8 cellular contexts compared by ENCODE assay signal in the genomic region with DNA sequence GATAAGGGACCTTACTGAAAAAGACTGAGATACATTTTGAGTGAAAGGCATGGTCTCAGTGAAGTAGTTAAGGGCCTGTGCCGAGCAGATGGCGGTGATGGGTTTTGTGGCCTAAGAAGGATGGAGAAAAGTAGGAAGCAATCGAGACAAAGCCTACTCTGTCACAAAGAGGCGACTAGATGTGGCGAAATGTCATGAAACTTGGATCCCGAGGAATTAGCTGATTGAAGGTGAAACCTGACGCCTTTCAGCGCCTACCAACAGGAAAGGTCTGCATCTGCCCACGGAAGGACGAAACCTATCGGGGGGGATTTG. TPM values are rescaled to one million over a fixed set of nuclear protein-coding genes. Genes with fewer than 3 reads are reported as not detected.
DNase-seq lines count a peak whose midpoint lies in the region; ATAC-seq and TF ChIP-seq lines count a peak whose summit lies in the region.

No MANE protein-coding gene starts in this region.

- no peak for DNase-seq in IMR-90
- DNase-seq in breast epithelium (ENCODE audit: low spot score in 2 of 2), result no peak
- no peak for DNase-seq in mesenchymal stem cell
- no peak for DNase-seq in aorta
- DNase-seq in dermis blood vessel endothelial cell, result no peak
- no peak for DNase-seq in mesenteric fat pad (ENCODE audit: low spot score)

- H3K14ac ChIP-seq in IMR-90 (replicated peaks; ENCODE audit: low read depth, low read length) (peak overlapping the region; percentile 77), mesenchymal stem cell (ENCODE audit: low read length in 2 of 2) (no peak overlapping the region)

- intact Hi-C loops in IMR-90 (cut with micrococcal nuclease), result no loop called here
- intact Hi-C loops in breast epithelium (cut with DNase I; ENCODE audit: low total_unique reads), result no loop called here
- intact Hi-C loops in aorta (cut with DNase I), result loop anchor here (5.0 to 10.0 kb wide), 2 partner anchors 38 to 46 kb away; a partner anchor contains a TSS

- peaks cover 18% of the 10 kb centered on the region; the same call in 1 of the 2 replicates for H4K20me1 ChIP-seq in IMR-90 (ENCODE audit: insufficient read depth, low read length)

- H3K18ac ChIP-seq in IMR-90 (ENCODE audit: low read depth, low read length), result no peak overlapping the region
- H3K18ac ChIP-seq in mesenchymal stem cell (ENCODE audit: low read depth in 1 of 2, low read length in 2 of 2), result peak overlapping the region in 1 of 2 experiments; percentile 37

- peaks cover 14 to 29% of the 10 kb centered on the region in 2 experiments; a peak in 3 of 4 replicates for H3K79me1 ChIP-seq in IMR-90 (ENCODE audit: low read depth in 1 of 2, low read length in 2 of 2)
- H3K79me1 ChIP-seq in mesenchymal stem cell (replicated peaks; ENCODE audit: low read length, poor library complexity, severe bottlenecking), result peaks cover 4% of the 10 kb centered on the region

- H2BK20ac ChIP-seq in IMR-90 (ENCODE audit: low read depth, low read length), result no peak overlapping the region

- no peak for TF ChIP-seq POLR2A in IMR-90 (IDR thresholded peaks at IDR 0.05; ENCODE audit: low read depth, low read length)
- TF ChIP-seq POLR2A in breast epithelium (IDR thresholded peaks at IDR 0.05), result no peak

- ATAC-seq in GM18517 (IDR thresholded peaks at IDR 0.05; ENCODE audit: unreplicated experiment), result peak; percentile 9
- ATAC-seq in IMR-90 (ENCODE audit: low read depth), result peak; percentile 0
- ATAC-seq in aorta (ENCODE audit: low FRiP score), result peak; percentile 1
- no peak for ATAC-seq in HG02678 (IDR thresholded peaks at IDR 0.05; ENCODE audit: unreplicated experiment)

- H3K4me1 ChIP-seq in IMR-90 (ENCODE audit: control insufficient read depth, insufficient read depth, low read length) (peaks cover 8% of the 10 kb centered on the region), breast epithelium (no peaks in the 10 kb centered on the region), mesenchymal stem cell (ENCODE audit: control insufficient read depth, insufficient read depth, low read depth, low read length) (peaks cover 9% of the 10 kb centered on the region), aorta (ENCODE audit: control insufficient read depth in 1 of 2, insufficient read depth in 2 of 2, low read length in 2 of 2) (no peaks in the 10 kb centered on the region)

- H3K9me1 ChIP-seq in IMR-90 (ENCODE audit: insufficient read depth, low read length), result peaks cover 16% of the 10 kb centered on the region

- peak overlapping the region; percentile 68 for H2AK5ac ChIP-seq in IMR-90 (ENCODE audit: low read depth, low read length)
- H2AK5ac ChIP-seq in mesenchymal stem cell (ENCODE audit: low read length, severe bottlenecking), result no peak overlapping the region

- peak overlapping the region; percentile 86 for H3K4me2 ChIP-seq in IMR-90 (ENCODE audit: low read depth, low read length)
- H3K4me2 ChIP-seq in mesenchymal stem cell (ENCODE audit: low read length, poor library complexity, severe bottlenecking), result peak overlapping the region; percentile 83

- H4K8ac ChIP-seq in IMR-90 (ENCODE audit: low read depth in 2 of 2, low read length in 2 of 2), result peak overlapping the region; percentile 63 to 96
- peak overlapping the region; percentile 89 for H4K8ac ChIP-seq in mesenchymal stem cell (ENCODE audit: low read length)

- H2BK12ac ChIP-seq in mesenchymal stem cell (ENCODE audit: low read length in 2 of 2), result no peak overlapping the region

- H2AK9ac ChIP-seq in IMR-90 (replicated peaks; ENCODE audit: low read depth, low read length, poor library complexity), result peak overlapping the region; percentile 29

- peak overlapping the region; percentile 99 for H2AFZ ChIP-seq in IMR-90 (replicated peaks; ENCODE audit: low read length, poor library complexity)
- H2AFZ ChIP-seq in mesenchymal stem cell (ENCODE audit: low read depth, low read length), result peak overlapping the region; percentile 87

- H4K5ac ChIP-seq in IMR-90 (ENCODE audit: low read depth, low read length), result peak overlapping the region; percentile 18

- H3K9ac ChIP-seq in IMR-90 (ENCODE audit: low read depth, low read length), result peak overlapping the region; percentile 69
- peak overlapping the region; percentile 96 for H3K9ac ChIP-seq in mesenchymal stem cell (ENCODE audit: low read length)

- H3K27me3 ChIP-seq in IMR-90 (ENCODE audit: control insufficient read depth, insufficient read depth, low read length) (no peaks in the 10 kb centered on the region), breast epithelium (no peaks in the 10 kb centered on the region), mesenchymal stem cell (ENCODE audit: control insufficient read depth in 1 of 2, insufficient read depth in 1 of 2, low read length in 2 of 2) (no peaks in the 10 kb centered on the region), aorta (ENCODE audit: control insufficient read depth in 1 of 2, insufficient read depth in 2 of 2, low read length in 1 of 2) (no peaks in the 10 kb centered on the region)

- peak overlapping the region; percentile 72 for H3K4me3 ChIP-seq in IMR-90 (ENCODE audit: insufficient read depth, low read depth, low read length)
- H3K4me3 ChIP-seq in breast epithelium, result peak overlapping the region; percentile 71 to 91 (median 90)
- peak overlapping the region; percentile 67 to 95 for H3K4me3 ChIP-seq in mesenchymal stem cell (ENCODE audit: insufficient read depth in 1 of 2, low read depth in 1 of 2, low read length in 2 of 2)
- peak overlapping the region; percentile 48 to 60 for H3K4me3 ChIP-seq in aorta (ENCODE audit: low read length in 2 of 2)

- peak overlapping the region; percentile 88 for H3K23ac ChIP-seq in IMR-90 (ENCODE audit: low read depth, low read length)
- H3K23ac ChIP-seq in mesenchymal stem cell (ENCODE audit: low read length in 2 of 2), result no peak overlapping the region

- H3K56ac ChIP-seq in IMR-90 (ENCODE audit: extremely low read depth, insufficient read depth, low read length), result peak overlapping the region; percentile 52

- 7% methylated on average over 6 of the region's 11 CpGs; no CpG with 5 or more reads in 1 of the 2 experiments for WGBS in IMR-90 (ENCODE audit: extremely low coverage in 2 of 2, insufficient read length in 1 of 2), 2 experiments
- 6% methylated on average over 11 of the region's 11 CpGs for WGBS in mesenchymal stem cell
- WGBS in aorta, 2 donors, result 2 to 4% methylated on average over 11 of the region's 11 CpGs

- POLR2A ChIA-PET in IMR-90 (lab: Charles Lee; ENCODE audit: unreplicated experiment), result no interaction called here

- CTCF ChIA-PET in IMR-90 (lab: Yijun Ruan, JAX), result no interaction called here

- no TSS peak for BruUV-seq in IMR-90 (replicated peaks; lab: Mats Ljungman, UMichigan)

- in situ Hi-C loops in IMR-90 (cut with MboI; ENCODE audit: low sequenced_read_pairs), result loop anchor here (25.0 kb wide), 1 partner anchor 747 kb away; a partner anchor contains a TSS

- no peak for TF ChIP-seq CTCF in IMR-90 (conservative IDR thresholded peaks at IDR 0.05; ENCODE audit: low read depth, low read length)
- TF ChIP-seq CTCF in breast epithelium (IDR thresholded peaks at IDR 0.05), result no peak

- TF ChIP-seq RAD21 in IMR-90 (IDR thresholded peaks at IDR 0.05; ENCODE audit: low read length), result no peak

- H3K4ac ChIP-seq in IMR-90 (ENCODE audit: low read depth, low read length), result peak overlapping the region; percentile 90
- H3K4ac ChIP-seq in mesenchymal stem cell (ENCODE audit: low read depth in 1 of 2, low read length in 2 of 2), result no peak overlapping the region

- H2BK120ac ChIP-seq in IMR-90 (ENCODE audit: low read depth, low read length), result no peak overlapping the region; the same call in 1 of the 2 replicates
- H2BK120ac ChIP-seq in mesenchymal stem cell (ENCODE audit: low read depth, low read length), result no peak overlapping the region

- H3K36me3 ChIP-seq in IMR-90 (ENCODE audit: control insufficient read depth, insufficient read depth, low read length), result no peaks in the 10 kb centered on the region
- H3K36me3 ChIP-seq in breast epithelium, result no peaks in the 10 kb centered on the region
- H3K36me3 ChIP-seq in mesenchymal stem cell (ENCODE audit: control insufficient read depth in 1 of 2, insufficient read depth in 2 of 2, low read depth in 1 of 2, low read length in 2 of 2), result peaks cover 0 to 10% of the 10 kb centered on the region in 2 experiments
- H3K36me3 ChIP-seq in aorta (ENCODE audit: control insufficient read depth in 1 of 2, insufficient read depth in 2 of 2, low read length in 1 of 2), result no peaks in the 10 kb centered on the region

- dilution Hi-C loops in IMR-90 (cut with HindIII; ENCODE audit: low sequenced_read_pairs, unreplicated experiment), result no loop called here

- H4K91ac ChIP-seq in IMR-90 (ENCODE audit: insufficient read depth, low read depth, low read length) (peak overlapping the region; percentile 73), mesenchymal stem cell (ENCODE audit: low read length) (no peak overlapping the region)

- H3K9me3 ChIP-seq in IMR-90 (ENCODE audit: control insufficient read depth, insufficient read depth, low read length) (no peaks in the 10 kb centered on the region), breast epithelium (no peaks in the 10 kb centered on the region), mesenchymal stem cell (ENCODE audit: control insufficient read depth, low read length) (no peaks in the 10 kb centered on the region), aorta (ENCODE audit: control insufficient read depth, low read length) (no peaks in the 10 kb centered on the region)

- H2BK5ac ChIP-seq in IMR-90 (ENCODE audit: low read depth, low read length, poor library complexity, severe bottlenecking) (peak overlapping the region; percentile 49), mesenchymal stem cell (ENCODE audit: low read depth, low read length, poor library complexity, severe bottlenecking) (no peak overlapping the region)

- H2BK15ac ChIP-seq in IMR-90 (ENCODE audit: low read depth, low read length) (no peak overlapping the region), mesenchymal stem cell (ENCODE audit: low read depth, poor library complexity, severe bottlenecking) (peak overlapping the region; percentile 44)

- peak overlapping the region; percentile 74 for H3K27ac ChIP-seq in IMR-90 (ENCODE audit: insufficient read depth, low read length)
- H3K27ac ChIP-seq in breast epithelium, result peak overlapping the region; percentile 10 to 44
- H3K27ac ChIP-seq in mesenchymal stem cell (ENCODE audit: low read length, poor library complexity, severe bottlenecking), result peak overlapping the region; percentile 72
- no peak overlapping the region for H3K27ac ChIP-seq in aorta (ENCODE audit: low read depth in 1 of 2, low read length in 2 of 2)

RNA-seq across cellular contexts. Expression of a gene that starts 0.5 kb away (rescaled TPM):
- 29.0 and 34.2 TPM in 2 replicates for total RNA-seq in IMR-90 (2012; rRNA removed)
- 12.9 and 17.2 TPM in 2 replicates for polyA plus RNA-seq in IMR-90 (2012; rRNA removed)
- polyA plus RNA-seq in IMR-90 (2012; cell fraction: cytosol; rRNA removed), result 3.4 and 7.1 TPM in 2 replicates
- polyA plus RNA-seq in IMR-90 (2012; cell fraction: nucleus; rRNA removed; ENCODE audit: low replicate concordance), result 10.9 and 42.0 TPM in 2 replicates
- 10 to 100 TPM; 19.8 to 38.6 (median 23.9) TPM for total RNA-seq in breast epithelium
- polyA plus RNA-seq in mesenchymal stem cell (2013, experiment 1 of 2), result 4.9 TPM
- 4.7 TPM for polyA plus RNA-seq in mesenchymal stem cell (2013, experiment 2 of 2)
- total RNA-seq in aorta, result 10 to 100 TPM; 21.4 to 31.4 TPM
- polyA plus RNA-seq in aorta, result 10 to 100 TPM; 12.7 to 13.0 TPM
- 34.0 and 43.6 TPM in 2 replicates for total RNA-seq in dermis blood vessel endothelial cell
- total RNA-seq in mesenteric fat pad, result 13.5 TPM

RNA-seq across cellular contexts. Expression of a gene that starts 42.8 kb away (rescaled TPM):
- 43.0 and 45.5 TPM in 2 replicates for total RNA-seq in IMR-90 (2012; rRNA removed)
- 25.1 and 27.6 TPM in 2 replicates for polyA plus RNA-seq in IMR-90 (2012; rRNA removed)
- 9.5 and 19.0 TPM in 2 replicates for polyA plus RNA-seq in IMR-90 (2012; cell fraction: cytosol; rRNA removed)
- polyA plus RNA-seq in IMR-90 (2012; cell fraction: nucleus; rRNA removed; ENCODE audit: low replicate concordance), result 8.2 and 20.6 TPM in 2 replicates
- total RNA-seq in breast epithelium, result 10 to 100 TPM; 29.6 to 45.6 (median 38.5) TPM
- 13.3 TPM for polyA plus RNA-seq in mesenchymal stem cell (2013, experiment 1 of 2)
- 13.1 TPM for polyA plus RNA-seq in mesenchymal stem cell (2013, experiment 2 of 2)
- 10 to 100 TPM; 33.0 to 45.9 TPM for total RNA-seq in aorta
- polyA plus RNA-seq in aorta, result 10 to 100 TPM; 10.8 to 16.4 TPM
- 63.0 and 84.0 TPM in 2 replicates for total RNA-seq in dermis blood vessel endothelial cell
- 57.0 TPM for total RNA-seq in mesenteric fat pad

Comparison
In these comparisons a context has a peak if more than half of its experiments do, and no peak if none do; other contexts are left out.
1. H3K27ac ChIP-seq: peak in IMR-90 (single experiment), breast epithelium (2 of 2) and mesenchymal stem cell (single experiment); none in aorta (0 of 2).
2. intact Hi-C loops: an anchor here in aorta (5.0 to 10.0 kb wide); none called in IMR-90 and breast epithelium.
3. Peak in every context shown above with its lines, with median percentiles within 50 percentile points of each other: H3K4me3 ChIP-seq.